In the genomic region with DNA sequence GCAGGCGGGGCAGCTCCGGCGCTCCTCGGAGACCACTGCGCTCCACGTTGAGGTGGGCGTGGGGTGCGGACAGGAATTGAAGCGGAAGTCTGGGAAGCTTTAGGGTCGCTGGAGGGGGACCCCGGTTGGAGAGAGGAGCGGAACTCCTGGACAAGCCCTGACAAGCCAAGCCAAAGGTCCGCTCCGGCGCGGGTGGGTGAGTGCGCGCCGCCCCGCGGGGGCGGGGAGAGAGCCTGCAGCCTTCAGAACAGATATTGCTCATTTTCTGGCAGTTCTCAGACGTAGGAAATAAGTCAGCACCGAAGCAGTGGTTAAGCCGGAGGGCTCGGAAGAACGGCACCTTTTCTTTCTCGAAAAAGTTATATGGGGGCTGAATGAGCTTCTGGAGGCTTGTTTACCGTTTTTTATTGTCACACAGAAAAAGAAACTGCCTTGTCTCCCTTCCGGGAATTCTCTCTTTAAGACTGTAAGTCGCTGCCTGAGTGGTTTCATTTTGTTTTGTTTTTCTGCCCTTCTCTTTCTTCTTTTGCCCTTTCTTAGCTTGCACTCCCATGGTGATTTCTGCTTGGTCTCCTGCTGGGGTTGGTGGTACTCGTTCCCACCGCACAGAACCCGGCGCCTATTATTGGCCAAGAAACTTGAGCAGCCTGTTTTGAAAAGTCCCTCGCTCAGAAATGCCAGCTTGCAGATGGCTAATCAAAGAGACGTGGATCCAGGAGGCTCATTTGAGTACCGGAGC, we compare ENCODE assay signal across 1 cellular context.
TF ChIP-seq lines count a peak whose summit lies in the region.

No MANE protein-coding gene starts in this region.

TF ChIP-seq in HepG2, 621 proteins besides CTCF, POLR2A, EP300 and RAD21 (continues in another document):
- peak; percentile 68 for TF ChIP-seq SAP130 (CRISPR knock-in tag; IDR thresholded peaks at IDR 0.05; ENCODE audit: low read depth)
- no peak for TF ChIP-seq NFIB (CRISPR knock-in tag; IDR thresholded peaks at IDR 0.05; ENCODE audit: borderline replicate concordance)
- TF ChIP-seq HMGXB4 (CRISPR knock-in tag; IDR thresholded peaks at IDR 0.05; ENCODE audit: borderline replicate concordance in 1 of 2, low read depth in 1 of 2), result peak in 1 of 2 experiments; percentile 56; a peak in 2 of 4 replicates
- no peak for TF ChIP-seq SRSF9 (IDR thresholded peaks at IDR 0.05; ENCODE audit: borderline replicate concordance, insufficient read depth, low read depth, low read length, poor library complexity, severe bottlenecking)
- TF ChIP-seq GZF1 (CRISPR knock-in tag; IDR thresholded peaks at IDR 0.05), result no peak
- TF ChIP-seq KDM2A (CRISPR knock-in tag; IDR thresholded peaks at IDR 0.05; ENCODE audit: borderline replicate concordance, low read depth), result 0 out of 2 replicates have a peak, but pooled peaks have one; percentile 5
- TF ChIP-seq ZBTB3 (CRISPR knock-in tag; IDR thresholded peaks at IDR 0.05; ENCODE audit: borderline replicate concordance, low read depth), result 0 out of 2 replicates have a peak, but pooled peaks have one; percentile 27
- no peak for TF ChIP-seq ZBTB1 (CRISPR knock-in tag; IDR thresholded peaks at IDR 0.05; ENCODE audit: borderline replicate concordance)
- TF ChIP-seq ATRX (CRISPR knock-in tag; IDR thresholded peaks at IDR 0.05; ENCODE audit: borderline replicate concordance), result no peak
- no peak; the same call in 1 of the 2 replicates for TF ChIP-seq FOSL2 (CRISPR knock-in tag; IDR thresholded peaks at IDR 0.05)
- TF ChIP-seq TEAD3 (CRISPR knock-in tag; optimal IDR thresholded peaks at IDR 0.05; ENCODE audit: borderline replicate concordance), result no peak
- TF ChIP-seq ZNF567 (CRISPR knock-in tag; IDR thresholded peaks at IDR 0.05; ENCODE audit: borderline replicate concordance), result no peak; the same call in 1 of the 2 replicates
- TF ChIP-seq POGK (CRISPR knock-in tag; conservative IDR thresholded peaks at IDR 0.05), result no peak
- TF ChIP-seq TAF1 (CRISPR knock-in tag; IDR thresholded peaks at IDR 0.05), result peak; percentile 40; the same call in 1 of the 2 replicates
- TF ChIP-seq, protein P1, sequence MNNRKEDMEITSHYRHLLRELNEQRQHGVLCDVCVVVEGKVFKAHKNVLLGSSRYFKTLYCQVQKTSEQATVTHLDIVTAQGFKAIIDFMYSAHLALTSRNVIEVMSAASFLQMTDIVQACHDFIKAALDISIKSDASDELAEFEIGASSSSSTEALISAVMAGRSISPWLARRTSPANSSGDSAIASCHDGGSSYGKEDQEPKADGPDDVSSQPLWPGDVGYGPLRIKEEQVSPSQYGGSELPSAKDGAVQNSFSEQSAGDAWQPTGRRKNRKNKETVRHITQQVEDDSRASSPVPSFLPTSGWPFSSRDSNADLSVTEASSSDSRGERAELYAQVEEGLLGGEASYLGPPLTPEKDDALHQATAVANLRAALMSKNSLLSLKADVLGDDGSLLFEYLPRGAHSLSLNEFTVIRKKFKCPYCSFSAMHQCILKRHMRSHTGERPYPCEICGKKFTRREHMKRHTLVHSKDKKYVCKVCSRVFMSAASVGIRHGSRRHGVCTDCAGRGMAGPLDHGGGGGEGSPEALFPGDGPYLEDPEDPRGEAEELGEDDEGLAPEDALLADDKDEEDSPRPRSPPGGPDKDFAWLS (CRISPR knock-in tag; IDR thresholded peaks at IDR 0.05; ENCODE audit: borderline replicate concordance), result no peak
- peak; percentile 11 for TF ChIP-seq SRSF1 (optimal IDR thresholded peaks at IDR 0.05; ENCODE audit: low read depth, low read length)
- 0 out of 2 replicates have a peak, but pooled peaks have one; percentile 22 for TF ChIP-seq NR1H2 (CRISPR knock-in tag; IDR thresholded peaks at IDR 0.05; ENCODE audit: borderline replicate concordance, low read depth)
- TF ChIP-seq, protein P2, sequence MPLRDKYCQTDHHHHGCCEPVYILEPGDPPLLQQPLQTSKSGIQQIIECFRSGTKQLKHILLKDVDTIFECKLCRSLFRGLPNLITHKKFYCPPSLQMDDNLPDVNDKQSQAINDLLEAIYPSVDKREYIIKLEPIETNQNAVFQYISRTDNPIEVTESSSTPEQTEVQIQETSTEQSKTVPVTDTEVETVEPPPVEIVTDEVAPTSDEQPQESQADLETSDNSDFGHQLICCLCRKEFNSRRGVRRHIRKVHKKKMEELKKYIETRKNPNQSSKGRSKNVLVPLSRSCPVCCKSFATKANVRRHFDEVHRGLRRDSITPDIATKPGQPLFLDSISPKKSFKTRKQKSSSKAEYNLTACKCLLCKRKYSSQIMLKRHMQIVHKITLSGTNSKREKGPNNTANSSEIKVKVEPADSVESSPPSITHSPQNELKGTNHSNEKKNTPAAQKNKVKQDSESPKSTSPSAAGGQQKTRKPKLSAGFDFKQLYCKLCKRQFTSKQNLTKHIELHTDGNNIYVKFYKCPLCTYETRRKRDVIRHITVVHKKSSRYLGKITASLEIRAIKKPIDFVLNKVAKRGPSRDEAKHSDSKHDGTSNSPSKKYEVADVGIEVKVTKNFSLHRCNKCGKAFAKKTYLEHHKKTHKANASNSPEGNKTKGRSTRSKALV (CRISPR knock-in tag; IDR thresholded peaks at IDR 0.05), result peak; percentile 70
- no peak for TF ChIP-seq KAT8 (CRISPR knock-in tag; IDR thresholded peaks at IDR 0.05)
- TF ChIP-seq PHF21A (CRISPR knock-in tag; IDR thresholded peaks at IDR 0.05), result no peak
- 0 out of 2 replicates have a peak, but pooled peaks have one; percentile 73 for TF ChIP-seq KMT2A (CRISPR knock-in tag; IDR thresholded peaks at IDR 0.05)
- no peak for TF ChIP-seq ASH2L (IDR thresholded peaks at IDR 0.05; ENCODE audit: insufficient read length, low read depth, low read length)
- peak; percentile 53 for TF ChIP-seq MAFF (IDR thresholded peaks at IDR 0.05; ENCODE audit: low read depth, low read length)
- TF ChIP-seq, protein P3, sequence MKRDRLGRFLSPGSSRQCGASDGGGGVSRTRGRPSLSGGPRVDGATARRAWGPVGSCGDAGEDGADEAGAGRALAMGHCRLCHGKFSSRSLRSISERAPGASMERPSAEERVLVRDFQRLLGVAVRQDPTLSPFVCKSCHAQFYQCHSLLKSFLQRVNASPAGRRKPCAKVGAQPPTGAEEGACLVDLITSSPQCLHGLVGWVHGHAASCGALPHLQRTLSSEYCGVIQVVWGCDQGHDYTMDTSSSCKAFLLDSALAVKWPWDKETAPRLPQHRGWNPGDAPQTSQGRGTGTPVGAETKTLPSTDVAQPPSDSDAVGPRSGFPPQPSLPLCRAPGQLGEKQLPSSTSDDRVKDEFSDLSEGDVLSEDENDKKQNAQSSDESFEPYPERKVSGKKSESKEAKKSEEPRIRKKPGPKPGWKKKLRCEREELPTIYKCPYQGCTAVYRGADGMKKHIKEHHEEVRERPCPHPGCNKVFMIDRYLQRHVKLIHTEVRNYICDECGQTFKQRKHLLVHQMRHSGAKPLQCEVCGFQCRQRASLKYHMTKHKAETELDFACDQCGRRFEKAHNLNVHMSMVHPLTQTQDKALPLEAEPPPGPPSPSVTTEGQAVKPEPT (CRISPR knock-in tag; IDR thresholded peaks at IDR 0.05; ENCODE audit: low read depth), result no peak
- TF ChIP-seq NRL (CRISPR knock-in tag; IDR thresholded peaks at IDR 0.05; ENCODE audit: borderline replicate concordance), result no peak
- no peak for TF ChIP-seq DMTF1 (CRISPR knock-in tag; IDR thresholded peaks at IDR 0.05)
- no peak for TF ChIP-seq SOX5 (CRISPR knock-in tag; IDR thresholded peaks at IDR 0.05; ENCODE audit: borderline replicate concordance)
- TF ChIP-seq NCOR1 (IDR thresholded peaks at IDR 0.05; ENCODE audit: borderline replicate concordance, low read length), result no peak
- TF ChIP-seq, protein P4, sequence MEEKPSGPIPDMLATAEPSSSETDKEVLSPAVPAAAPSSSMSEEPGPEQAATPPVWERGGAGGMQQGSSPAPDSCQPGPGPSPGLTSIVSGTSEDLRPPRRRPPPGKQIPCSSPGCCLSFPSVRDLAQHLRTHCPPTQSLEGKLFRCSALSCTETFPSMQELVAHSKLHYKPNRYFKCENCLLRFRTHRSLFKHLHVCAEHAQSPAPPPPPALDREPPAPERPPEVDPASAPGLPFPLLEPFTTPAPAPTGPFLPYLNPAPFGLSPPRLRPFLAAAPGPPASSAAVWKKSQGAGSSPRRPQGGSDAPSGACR (CRISPR knock-in tag; IDR thresholded peaks at IDR 0.05), result no peak
- TF ChIP-seq PAX8 (CRISPR knock-in tag; IDR thresholded peaks at IDR 0.05; ENCODE audit: borderline replicate concordance), result no peak
- TF ChIP-seq, protein P5, sequence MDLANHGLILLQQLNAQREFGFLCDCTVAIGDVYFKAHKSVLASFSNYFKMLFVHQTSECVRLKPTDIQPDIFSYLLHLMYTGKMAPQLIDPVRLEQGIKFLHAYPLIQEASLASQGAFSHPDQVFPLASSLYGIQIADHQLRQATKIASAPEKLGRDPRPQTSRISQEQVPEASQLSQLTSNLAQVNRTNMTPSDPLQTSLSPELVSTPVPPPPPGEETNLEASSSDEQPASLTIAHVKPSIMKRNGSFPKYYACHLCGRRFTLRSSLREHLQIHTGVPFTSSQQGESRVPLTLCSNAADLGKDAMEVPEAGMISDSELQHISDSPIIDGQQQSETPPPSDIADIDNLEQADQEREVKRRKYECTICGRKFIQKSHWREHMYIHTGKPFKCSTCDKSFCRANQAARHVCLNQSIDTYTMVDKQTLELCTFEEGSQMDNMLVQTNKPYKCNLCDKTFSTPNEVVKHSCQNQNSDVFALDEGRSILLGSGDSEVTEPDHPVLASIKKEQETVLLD (CRISPR knock-in tag; IDR thresholded peaks at IDR 0.05; ENCODE audit: low read depth), result no peak
- TF ChIP-seq HHEX (CRISPR knock-in tag; IDR thresholded peaks at IDR 0.05), result no peak
- no peak for TF ChIP-seq JUNB (CRISPR knock-in tag; IDR thresholded peaks at IDR 0.05; ENCODE audit: borderline replicate concordance)
- TF ChIP-seq FOXA1 (IDR thresholded peaks at IDR 0.05), result no peak
- TF ChIP-seq FOXA1 (CRISPR knock-in tag; IDR thresholded peaks at IDR 0.05), result no peak
- TF ChIP-seq HNF4G (IDR thresholded peaks at IDR 0.05; ENCODE audit: borderline replicate concordance, low read depth, low read length), result no peak
- TF ChIP-seq HNF4G (CRISPR knock-in tag; IDR thresholded peaks at IDR 0.05; ENCODE audit: borderline replicate concordance, low read depth), result no peak
- peak; percentile 59; the same call in 1 of the 2 replicates for TF ChIP-seq ZNF691 (CRISPR knock-in tag; IDR thresholded peaks at IDR 0.05; ENCODE audit: borderline replicate concordance, low read depth)
- no peak for TF ChIP-seq PHB2 (IDR thresholded peaks at IDR 0.05; ENCODE audit: partially characterized antibody)
- TF ChIP-seq CBX1 (IDR thresholded peaks at IDR 0.05; ENCODE audit: low read depth), result no peak
- TF ChIP-seq NR0B2 (CRISPR knock-in tag; IDR thresholded peaks at IDR 0.05), result no peak
- no peak for TF ChIP-seq ZNF879 (CRISPR knock-in tag; IDR thresholded peaks at IDR 0.05)
- no peak for TF ChIP-seq ZNF383 (CRISPR knock-in tag; IDR thresholded peaks at IDR 0.05; ENCODE audit: borderline replicate concordance)
- peak; percentile 75; the same call in 1 of the 2 replicates for TF ChIP-seq ZNF598 (CRISPR knock-in tag; IDR thresholded peaks at IDR 0.05; ENCODE audit: borderline replicate concordance)
- no peak for TF ChIP-seq SMYD3 (CRISPR knock-in tag; IDR thresholded peaks at IDR 0.05)
- no peak for TF ChIP-seq FOXK2 (IDR thresholded peaks at IDR 0.05)
- TF ChIP-seq ZNF570 (CRISPR knock-in tag; IDR thresholded peaks at IDR 0.05; ENCODE audit: borderline replicate concordance), result peak; percentile 22; the same call in 1 of the 2 replicates
- no peak for TF ChIP-seq CENPX (CRISPR knock-in tag; IDR thresholded peaks at IDR 0.05)
